ENCODE assay signal across 3 cellular contexts in genomic region chr5:115699967-115700366, GRCh38.
A peak's percentile ranks its signal among the peaks of the same experiment; 100 is the strongest.
TF ChIP-seq lines count a peak whose summit lies in the region.

No MANE protein-coding gene starts in this region.

TF ChIP-seq in IMR-90, 13 proteins besides CTCF, POLR2A, EP300 and RAD21:
- TF ChIP-seq USF2 (IDR thresholded peaks at IDR 0.05; ENCODE audit: low read depth, low read length): no peak
- TF ChIP-seq CEBPB (IDR thresholded peaks at IDR 0.05; ENCODE audit: low read depth, low read length): peak; percentile 41
TF ChIP-seq in IMR-90: peak in this region for 1.

TF ChIP-seq in K562, 482 proteins besides CTCF, POLR2A, EP300 and RAD21:
- TF ChIP-seq ZC3H8 (IDR thresholded peaks at IDR 0.05) (no peak), CEBPG (CRISPR knock-in tag; IDR thresholded peaks at IDR 0.05) (no peak), CEBPG (tag; conservative IDR thresholded peaks at IDR 0.05 in 1 of 2, IDR thresholded peaks at IDR 0.05 in 1 of 2) (peak in 1 of 2 experiments; percentile 40; a peak in 1 of 4 replicates), CEBPB (tag; IDR thresholded peaks at IDR 0.05) (0 out of 2 replicates have a peak, but pooled peaks have one; percentile 47)

TF ChIP-seq in HepG2, 621 proteins besides CTCF, POLR2A, EP300 and RAD21:
- TF ChIP-seq ZNF709 (CRISPR knock-in tag; IDR thresholded peaks at IDR 0.05): no peak
- TF ChIP-seq NFYC (CRISPR knock-in tag; IDR thresholded peaks at IDR 0.05): no peak
- no peak for TF ChIP-seq PHF5A (CRISPR knock-in tag; IDR thresholded peaks at IDR 0.05; ENCODE audit: low read depth, unreplicated experiment)
- TF ChIP-seq MYNN (CRISPR knock-in tag; IDR thresholded peaks at IDR 0.05; ENCODE audit: low read depth): no peak
- TF ChIP-seq THYN1 (CRISPR knock-in tag; IDR thresholded peaks at IDR 0.05; ENCODE audit: borderline replicate concordance, low read depth): no peak
- TF ChIP-seq CEBPG (CRISPR knock-in tag; IDR thresholded peaks at IDR 0.05): 0 out of 2 replicates have a peak, but pooled peaks have one; percentile 34
- no peak for TF ChIP-seq ZNF142 (CRISPR knock-in tag; IDR thresholded peaks at IDR 0.05)
- TF ChIP-seq GZF1 (CRISPR knock-in tag; IDR thresholded peaks at IDR 0.05): no peak
- TF ChIP-seq MAFF (IDR thresholded peaks at IDR 0.05; ENCODE audit: low read depth, low read length): no peak
- TF ChIP-seq ZNF205 (CRISPR knock-in tag; IDR thresholded peaks at IDR 0.05): no peak
- no peak for TF ChIP-seq ONECUT2 (CRISPR knock-in tag; IDR thresholded peaks at IDR 0.05)
- no peak for TF ChIP-seq ZNF264 (CRISPR knock-in tag; IDR thresholded peaks at IDR 0.05)
- no peak for TF ChIP-seq ZC3H4 (CRISPR knock-in tag; IDR thresholded peaks at IDR 0.05; ENCODE audit: borderline replicate concordance)
- TF ChIP-seq HMGXB3 (CRISPR knock-in tag; IDR thresholded peaks at IDR 0.05; ENCODE audit: borderline replicate concordance): no peak
- TF ChIP-seq CEBPB (IDR thresholded peaks at IDR 0.05; ENCODE audit: borderline replicate concordance, low read depth, low read length): peak; percentile 81
- no peak for TF ChIP-seq HNF1A (IDR thresholded peaks at IDR 0.05; ENCODE audit: low read depth)
- no peak for TF ChIP-seq HNF1A (CRISPR knock-in tag; IDR thresholded peaks at IDR 0.05; ENCODE audit: borderline replicate concordance)
- no peak for TF ChIP-seq ZNF761 (CRISPR knock-in tag; conservative IDR thresholded peaks at IDR 0.05)
- TF ChIP-seq ZNF607 (CRISPR knock-in tag; IDR thresholded peaks at IDR 0.05; ENCODE audit: borderline replicate concordance): no peak
- TF ChIP-seq GATAD2A (CRISPR knock-in tag; IDR thresholded peaks at IDR 0.05): no peak
- TF ChIP-seq YEATS2 (CRISPR knock-in tag; IDR thresholded peaks at IDR 0.05; ENCODE audit: borderline replicate concordance): no peak
- 0 out of 2 replicates have a peak, but pooled peaks have one; percentile 46 for TF ChIP-seq ZNF256 (CRISPR knock-in tag; conservative IDR thresholded peaks at IDR 0.05)
- no peak for TF ChIP-seq SSRP1 (CRISPR knock-in tag; IDR thresholded peaks at IDR 0.05)
- TF ChIP-seq NFE2 (CRISPR knock-in tag; IDR thresholded peaks at IDR 0.05): no peak
